Comparison of ENCODE assay signal across 10 cellular contexts in the genomic region with DNA sequence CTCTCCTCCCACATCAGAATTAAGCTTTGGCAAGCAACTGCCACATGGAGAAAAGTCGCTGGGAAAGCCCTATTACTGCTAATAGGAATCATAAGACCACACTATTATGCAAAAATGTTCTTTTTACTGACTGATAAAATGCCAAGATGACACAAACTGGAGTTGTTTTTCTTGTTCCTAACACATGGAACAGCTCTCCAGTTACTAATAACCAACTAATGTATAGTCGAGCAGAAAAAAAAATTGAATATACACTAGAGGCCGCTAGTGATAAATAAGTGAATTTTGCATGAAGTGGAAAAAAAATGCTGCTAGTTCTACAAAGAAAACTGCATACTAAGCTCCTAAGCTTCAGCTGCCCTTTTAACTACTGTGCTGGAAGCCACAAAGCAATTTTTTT.
DNase-seq lines count a peak whose midpoint lies in the region; ATAC-seq and TF ChIP-seq lines count a peak whose summit lies in the region.
"Had no signal": no experiment of that assay in that cellular context is flagged by ENCODE, and none has a peak within 500 bp of the region (broad histone marks: within the 10 kb centered on the region; RNA-seq: fewer than 3 reads in every experiment).

No MANE protein-coding gene starts in this region.

- H3K27ac Mint-ChIP-seq in stimulated activated effector memory CD8-positive, alpha-beta T cell treated with anti-CD3 and anti-CD28 coated beads, Interleukin-12 subunit alpha, Interleukin-12 subunit beta, amount 100 ng/mL, for 72 hours, result no peak overlapping the region

- no peaks in the 10 kb centered on the region for H3K36me3 Mint-ChIP-seq in stimulated activated effector memory CD8-positive, alpha-beta T cell treated with anti-CD3 and anti-CD28 coated beads, Interleukin-12 subunit alpha, Interleukin-12 subunit beta, amount 100 ng/mL, for 72 hours

- H3K4me3 Mint-ChIP-seq in stimulated activated effector memory CD8-positive, alpha-beta T cell treated with anti-CD3 and anti-CD28 coated beads, Interleukin-12 subunit alpha, Interleukin-12 subunit beta, amount 100 ng/mL, for 72 hours, result no peak overlapping the region

- DNase-seq in NCI-H1092 treated with DMSO at 0.1 percent for 48 hours (lab: John Stamatoyannopoulos, UW) (peak; percentile 3), NCI-H1092 (lab: John Stamatoyannopoulos, UW) (no peak), NCI-H1694 treated with DMSO at 0.1 percent for 48 hours (lab: John Stamatoyannopoulos, UW) (peak; percentile 63), cardiac fibroblast (ENCODE audit: low read depth in 2 of 2) (peak; percentile 48 to 69), retinal pigment epithelial cell (ENCODE audit: low read depth) (peak; percentile 94)
- no peak for DNase-seq in stimulated activated effector memory CD8-positive, alpha-beta T cell treated with anti-CD3 and anti-CD28 coated beads, Interleukin-12 subunit alpha, Interleukin-12 subunit beta, amount 100 ng/mL, for 72 hours (ENCODE audit: low spot score in 2 of 2)
- DNase-seq: 8988T, NCI-H774 had no signal

- no peak for ATAC-seq in stimulated activated effector memory CD8-positive, alpha-beta T cell treated with anti-CD3 and anti-CD28 coated beads, Interleukin-12 subunit alpha, Interleukin-12 subunit beta, amount 100 ng/mL, for 72 hours
- ATAC-seq in GM19395 (IDR thresholded peaks at IDR 0.05; ENCODE audit: unreplicated experiment), result no peak
- no peak for ATAC-seq in GM21447 (IDR thresholded peaks at IDR 0.05; ENCODE audit: unreplicated experiment)

- H3K4me3 ChIP-seq in cardiac fibroblast (replicated peaks in 1 of 2; ENCODE audit: low read depth in 2 of 2, low read length in 2 of 2) (no peak overlapping the region), retinal pigment epithelial cell (ENCODE audit: low read length) (no peak overlapping the region)

- H3K9me3 Mint-ChIP-seq in stimulated activated effector memory CD8-positive, alpha-beta T cell treated with anti-CD3 and anti-CD28 coated beads, Interleukin-12 subunit alpha, Interleukin-12 subunit beta, amount 100 ng/mL, for 72 hours, result no peaks in the 10 kb centered on the region

- H3K4me1 Mint-ChIP-seq in stimulated activated effector memory CD8-positive, alpha-beta T cell treated with anti-CD3 and anti-CD28 coated beads, Interleukin-12 subunit alpha, Interleukin-12 subunit beta, amount 100 ng/mL, for 72 hours, result no peaks in the 10 kb centered on the region

- TF ChIP-seq CTCF in cardiac fibroblast (IDR thresholded peaks at IDR 0.05; ENCODE audit: low read depth, low read length), result no peak
- peak; percentile 40 for TF ChIP-seq CTCF in retinal pigment epithelial cell (conservative IDR thresholded peaks at IDR 0.05; ENCODE audit: low read depth, low read length)

Comparison
In these comparisons a context has a peak if more than half of its experiments do, and no peak if none do; other contexts are left out.
1. DNase-seq: peak in NCI-H1092 treated with DMSO at 0.1 percent for 48 hours (single experiment), NCI-H1694 treated with DMSO at 0.1 percent for 48 hours (single experiment), cardiac fibroblast (2 of 2) and retinal pigment epithelial cell (single experiment); none in NCI-H1092 (single experiment) and stimulated activated effector memory CD8-positive, alpha-beta T cell treated with anti-CD3 and anti-CD28 coated beads, Interleukin-12 subunit alpha, Interleukin-12 subunit beta, amount 100 ng/mL, for 72 hours (0 of 2).